In genomic region chr2:73986085-73986680, GRCh38 we compare ENCODE assay signal across 8 cellular contexts. TPM values are rescaled to one million over a fixed set of nuclear protein-coding genes. Genes with fewer than 3 reads are reported as not detected.
DNase-seq lines count a peak whose midpoint lies in the region; ATAC-seq and TF ChIP-seq lines count a peak whose summit lies in the region.

No MANE protein-coding gene starts in this region.

- peaks cover 34% of the 10 kb centered on the region for H3K36me3 Mint-ChIP-seq in HFFc6 (ENCODE audit: low read depth)

- DNase-seq in HFFc6 (no peak), fibroblast of the aortic adventitia (ENCODE audit: low read depth) (no peak), anterior cingulate cortex (lab: John Stamatoyannopoulos, UW) (no peak), NCI-H345 (lab: John Stamatoyannopoulos, UW) (no peak)
- DNase-seq in activated CD4-positive, alpha-beta T cell treated with anti-CD3 and anti-CD28 coated beads, Interleukin-2, amount 50 U/mL, for 48 hours, result peak; percentile 57 to 61
- peak; percentile 47 to 57 for DNase-seq in stimulated activated CD4-positive, alpha-beta T cell treated with anti-CD3 and anti-CD28 coated beads, Interleukin-2, amount 100 ng/mL, for 24 hours

- peaks cover 4% of the 10 kb centered on the region; the same call in 1 of the 2 replicates for H3K27me3 Mint-ChIP-seq in HFFc6 (ENCODE audit: insufficient read depth)

- no peak for TF ChIP-seq CTCF in HFFc6 (IDR thresholded peaks at IDR 0.05)
- no peak for TF ChIP-seq CTCF in fibroblast of the aortic adventitia (IDR thresholded peaks at IDR 0.05; ENCODE audit: insufficient read depth, low read length)

- H3K9me3 Mint-ChIP-seq in HFFc6, result no peaks in the 10 kb centered on the region

- H3K4me3 ChIP-seq in fibroblast of the aortic adventitia (ENCODE audit: low read depth, low read length), result peak overlapping the region; percentile 64

- peaks cover 52% of the 10 kb centered on the region for H3K4me1 Mint-ChIP-seq in HFFc6 (ENCODE audit: low read depth)

- ATAC-seq in HG03378 (IDR thresholded peaks at IDR 0.05; ENCODE audit: unreplicated experiment) (no peak), GM18498 (IDR thresholded peaks at IDR 0.05; ENCODE audit: unreplicated experiment) (no peak)

- peak overlapping the region; percentile 85 for H3K4me3 Mint-ChIP-seq in HFFc6

- peak overlapping the region; percentile 67 for H3K27ac Mint-ChIP-seq in HFFc6

RNA-seq across cellular contexts. Expression of gene TET3, which starts 1.5 kb away (rescaled TPM):
- 1 to 10 TPM; 3.2 to 3.7 (median 3.4) TPM for total RNA-seq in HFFc6 (2021; fragmentation: NEBNext Ultra II Directional; extraction: Animal tissue kit (Norgen Biotek cat#: 25700))
- total RNA-seq in fibroblast of the aortic adventitia (ENCODE audit: low replicate concordance), result 2.4 and 6.1 TPM in 2 replicates

RNA-seq across cellular contexts. Expression of gene DGUOK, which starts 59.5 kb away (rescaled TPM):
- 10 to 100 TPM; 63.2 to 73.3 (median 69.3) TPM for total RNA-seq in HFFc6 (2021; fragmentation: NEBNext Ultra II Directional; extraction: Animal tissue kit (Norgen Biotek cat#: 25700))
- total RNA-seq in fibroblast of the aortic adventitia (ENCODE audit: low replicate concordance), result 15.3 and 57.7 TPM in 2 replicates

Comparison
In these comparisons a context has a peak if more than half of its experiments do, and no peak if none do; other contexts are left out.
1. DNase-seq: peak in activated CD4-positive, alpha-beta T cell treated with anti-CD3 and anti-CD28 coated beads, Interleukin-2, amount 50 U/mL, for 48 hours (2 of 2) and stimulated activated CD4-positive, alpha-beta T cell treated with anti-CD3 and anti-CD28 coated beads, Interleukin-2, amount 100 ng/mL, for 24 hours (2 of 2); none in HFFc6 (single experiment), fibroblast of the aortic adventitia (single experiment), anterior cingulate cortex (0 of 58) and NCI-H345 (single experiment).